ENCODE assay signal across 17 cellular contexts in the genomic region with DNA sequence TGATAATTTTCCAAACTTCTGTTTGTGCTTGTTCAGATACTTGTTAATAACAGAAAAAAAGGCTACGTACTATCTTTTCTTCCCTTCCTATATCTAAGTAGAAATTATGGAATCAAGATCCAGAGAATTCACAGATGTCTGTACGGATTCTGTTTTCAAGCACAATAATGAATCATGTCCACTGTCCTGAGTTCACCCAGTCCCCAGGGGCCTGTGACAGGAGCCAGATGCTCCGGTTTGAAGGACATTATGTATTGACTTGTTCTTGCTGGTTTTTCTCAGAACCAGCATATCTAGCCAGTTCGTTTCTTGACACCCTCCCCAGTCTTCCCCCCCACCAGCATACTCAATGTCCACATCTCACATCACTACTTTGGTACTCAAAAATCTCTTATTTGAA.
DNase-seq lines count a peak whose midpoint lies in the region; ATAC-seq and TF ChIP-seq lines count a peak whose summit lies in the region.
"Had no signal": no experiment of that assay in that cellular context is flagged by ENCODE, and none has a peak within 500 bp of the region (broad histone marks: within the 10 kb centered on the region; RNA-seq: fewer than 3 reads in every experiment).

No MANE protein-coding gene starts in this region.

- H3K27me3 ChIP-seq in left ventricle myocardium inferior (ENCODE audit: low read depth): no peaks in the 10 kb centered on the region
- H3K27me3 ChIP-seq in psoas muscle (ENCODE audit: insufficient read depth in 3 of 3, low read length in 2 of 3): no peaks in the 10 kb centered on the region
- no peaks in the 10 kb centered on the region for H3K27me3 ChIP-seq in ascending aorta
- H3K27me3 ChIP-seq: cardiac muscle cell had no signal

- H3K27ac ChIP-seq in left ventricle myocardium inferior (replicated peaks): peak overlapping the region; percentile 77
- H3K27ac ChIP-seq in psoas muscle: no peak overlapping the region
- H3K27ac ChIP-seq in ascending aorta: no peak overlapping the region
- H3K27ac ChIP-seq: cardiac muscle cell, SK-N-MC had no signal

- peak; percentile 51 for DNase-seq in G401 (ENCODE audit: low spot score)
- DNase-seq in amniotic epithelial cell (ENCODE audit: low read depth): peak; percentile 70
- peak; percentile 78 for DNase-seq in left ventricle myocardium inferior
- peak; percentile 42 to 61 for DNase-seq in psoas muscle
- no peak for DNase-seq in ascending aorta (ENCODE audit: low spot score in 2 of 2)
- no peak for DNase-seq in CD1c-positive myeloid dendritic cell (ENCODE audit: extremely low spot score)
- no peak for DNase-seq in T-helper 1 cell
- no peak for DNase-seq in D341Med (ENCODE audit: low spot score)
- DNase-seq: activated B cell treated with CpG ODN at 0.5 μM for 24 hours; activated naive CD4-positive, alpha-beta T cell treated with anti-CD3 and anti-CD28 coated beads, Interleukin-2, amount 10 ng/mL, durations not matched to agents 7 days and 5 days; GOT3; left colon; NCI-H1092; nephron progenitor cell; stimulated activated naive CD4-positive, alpha-beta T cell had no signal

- H3K4me3 ChIP-seq in left ventricle myocardium inferior: no peak overlapping the region
- no peak overlapping the region for H3K4me3 ChIP-seq in psoas muscle
- H3K4me3 ChIP-seq in ascending aorta: no peak overlapping the region
- H3K4me3 ChIP-seq: cardiac muscle cell, SK-N-MC had no signal

- in situ Hi-C loops in G401 (cut with HindIII; ENCODE audit: low sequenced_read_pairs): no loop called here

- H3K9me3 ChIP-seq in left ventricle myocardium inferior (replicated peaks) (no peaks in the 10 kb centered on the region), psoas muscle (no peaks in the 10 kb centered on the region), ascending aorta (no peaks in the 10 kb centered on the region)

- H3K36me3 ChIP-seq in left ventricle myocardium inferior: no peaks in the 10 kb centered on the region
- H3K36me3 ChIP-seq in psoas muscle (ENCODE audit: insufficient read depth in 1 of 2, low read depth in 1 of 2): peaks cover 0 to 2% of the 10 kb centered on the region in 2 donors
- no peaks in the 10 kb centered on the region for H3K36me3 ChIP-seq in ascending aorta
- H3K36me3 ChIP-seq: cardiac muscle cell had no signal

- TF ChIP-seq CTCF in left ventricle myocardium inferior (IDR thresholded peaks at IDR 0.05; ENCODE audit: borderline replicate concordance) (no peak), psoas muscle (IDR thresholded peaks at IDR 0.05) (no peak), ascending aorta (IDR thresholded peaks at IDR 0.05) (no peak)

- intact Hi-C loops in left ventricle myocardium inferior (cut with micrococcal nuclease): no loop called here
- intact Hi-C loops in psoas muscle (cut with DNase I): loop anchor here in 1 of 2 donors (10.0 kb wide), 1 partner anchor 86 kb away; the partner anchor contains the start of gene HINT3
- intact Hi-C loops in ascending aorta (cut with DNase I): no loop called here

- peaks cover 30% of the 10 kb centered on the region for H3K4me1 ChIP-seq in left ventricle myocardium inferior
- no peaks in the 10 kb centered on the region for H3K4me1 ChIP-seq in psoas muscle
- no peaks in the 10 kb centered on the region for H3K4me1 ChIP-seq in ascending aorta

- peak in 1 of 4 donors; percentile 57 for ATAC-seq in psoas muscle
- ATAC-seq: left colon had no signal

- 34 to 43% (median 37%) methylated on average over 4 of the region's 4 CpGs for WGBS in psoas muscle, 3 donors

Comparison
In these comparisons a context has a peak if more than half of its experiments do, and no peak if none do; other contexts are left out.
1. DNase-seq: peak in G401 (single experiment), amniotic epithelial cell (single experiment), left ventricle myocardium inferior (single experiment) and psoas muscle (2 of 2); none in ascending aorta (0 of 2), CD1c-positive myeloid dendritic cell (single experiment), T-helper 1 cell (0 of 5) and D341Med (single experiment).